ENCODE assay signal across 26 cellular contexts in the genomic region with DNA sequence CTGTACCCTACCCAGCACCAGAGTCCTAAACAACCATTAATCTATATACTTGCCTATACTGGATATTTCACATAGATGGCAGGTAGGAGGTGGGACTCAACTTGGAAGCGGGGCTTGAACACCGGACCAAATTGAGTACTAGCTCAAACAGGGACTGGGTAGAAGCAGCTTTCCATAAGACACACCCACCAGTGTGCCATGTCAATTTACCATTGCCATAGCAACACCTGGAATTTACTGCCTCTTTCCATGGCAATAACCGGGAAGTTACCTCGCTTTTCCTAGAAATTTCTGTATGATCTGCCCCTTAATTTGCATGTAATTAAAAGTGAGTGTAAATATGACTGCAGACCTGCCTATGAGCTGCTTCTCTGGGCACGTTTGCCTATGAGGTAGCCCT. TPM values are rescaled to one million over a fixed set of nuclear protein-coding genes. Genes with fewer than 3 reads are reported as not detected.
"Had no signal": no experiment of that assay in that cellular context is flagged by ENCODE, and none has a peak within 500 bp of the region (broad histone marks: within the 10 kb centered on the region; RNA-seq: fewer than 3 reads in every experiment).

No MANE protein-coding gene starts in this region.

- H3K9me3 Mint-ChIP-seq: natural killer cell treated with Interleukin-12 subunit alpha and Interleukin-12 subunit beta and Interleukin-15 and Interleukin-18, amount 100 ng/mL, for 72 hours; stimulated activated memory B cell treated with anti-CD40 and anti-IgM and Interleukin-4, amounts not matched to agents 10 μg/mL and 1 μg/mL and 100 μg/mL, for 72 hours; stimulated activated naive CD8-positive, alpha-beta T cell treated with anti-CD3 and anti-CD28 coated beads, Interleukin-15, amount 100 ng/mL, for 72 hours; type B pancreatic cell had no signal

- H3K27ac Mint-ChIP-seq: naive thymus-derived CD4-positive, alpha-beta T cell; natural killer cell treated with Interleukin-12 subunit alpha and Interleukin-12 subunit beta and Interleukin-15 and Interleukin-18, amount 100 ng/mL, for 72 hours; progenitor cell of endocrine pancreas; stimulated activated memory B cell treated with anti-CD40 and anti-IgM and Interleukin-4, amounts not matched to agents 10 μg/mL and 1 μg/mL and 100 μg/mL, for 72 hours; stimulated activated naive CD8-positive, alpha-beta T cell treated with anti-CD3 and anti-CD28 coated beads, Interleukin-15, amount 100 ng/mL, for 72 hours; type B pancreatic cell had no signal

- H3K36me3 Mint-ChIP-seq: naive thymus-derived CD4-positive, alpha-beta T cell; natural killer cell treated with Interleukin-12 subunit alpha and Interleukin-12 subunit beta and Interleukin-15 and Interleukin-18, amount 100 ng/mL, for 72 hours; stimulated activated memory B cell treated with anti-CD40 and anti-IgM and Interleukin-4, amounts not matched to agents 10 μg/mL and 1 μg/mL and 100 μg/mL, for 72 hours; type B pancreatic cell had no signal

- H3K4me1 ChIP-seq: left ventricle myocardium inferior, right atrium auricular region, right lobe of liver, tibial nerve, uterus had no signal

- H3K4me1 Mint-ChIP-seq: naive thymus-derived CD4-positive, alpha-beta T cell; stimulated activated memory B cell treated with anti-CD40 and anti-IgM and Interleukin-4, amounts not matched to agents 10 μg/mL and 1 μg/mL and 100 μg/mL, for 72 hours; stimulated activated naive CD8-positive, alpha-beta T cell treated with anti-CD3 and anti-CD28 coated beads, Interleukin-15, amount 100 ng/mL, for 72 hours had no signal

- H3K4me2 ChIP-seq: smooth muscle cell had no signal

- H3K4me3 ChIP-seq: left ventricle myocardium inferior, lung, mucosa of descending colon, ovary, right atrium auricular region, right lobe of liver, smooth muscle cell, tibial nerve, uterus had no signal

- H3K36me3 ChIP-seq: left ventricle myocardium inferior, ovary, right atrium auricular region, right lobe of liver, tibial nerve, uterus had no signal

- H3K4me3 Mint-ChIP-seq: naive thymus-derived CD4-positive, alpha-beta T cell; natural killer cell treated with Interleukin-12 subunit alpha and Interleukin-12 subunit beta and Interleukin-15 and Interleukin-18, amount 100 ng/mL, for 72 hours; stimulated activated memory B cell treated with anti-CD40 and anti-IgM and Interleukin-4, amounts not matched to agents 10 μg/mL and 1 μg/mL and 100 μg/mL, for 72 hours; stimulated activated naive CD8-positive, alpha-beta T cell treated with anti-CD3 and anti-CD28 coated beads, Interleukin-15, amount 100 ng/mL, for 72 hours; type B pancreatic cell had no signal

- DNase-seq: hippocampal formation; kidney; left ventricle myocardium inferior; midbrain; mucosa of descending colon; naive thymus-derived CD4-positive, alpha-beta T cell; ovary; right lobe of liver; stimulated activated CD4-positive, alpha-beta T cell treated with anti-CD3 and anti-CD28 coated beads, Interleukin-1b, Interleukin-23, amount 100 ng/mL, for 48 hours; stimulated activated CD4-positive, alpha-beta T cell treated with anti-CD3 and anti-CD28 coated beads, Interleukin-2, amount 100 ng/mL, for 48 hours; stimulated activated CD4-positive, alpha-beta T cell treated with anti-CD3 and anti-CD28 coated beads, Interleukin-4, amount 100 ng/mL, for 4 hours; stimulated activated CD8-positive, alpha-beta memory T cell treated with anti-CD3 and anti-CD28 coated beads, Interleukin-4, amount 100 ng/mL, for 48 hours; stimulated activated naive CD4-positive, alpha-beta T cell treated with Interleukin-2 at 50 U/mL for 16 hours; stimulated activated naive CD8-positive, alpha-beta T cell treated with anti-CD3 and anti-CD28 coated beads, Interleukin-15, amount 100 ng/mL, for 72 hours; substantia nigra; uterus had no signal

- H3K27me3 ChIP-seq: ovary, right atrium auricular region, right lobe of liver, tibial nerve, uterus had no signal

- H3K27me3 Mint-ChIP-seq: natural killer cell treated with Interleukin-12 subunit alpha and Interleukin-12 subunit beta and Interleukin-15 and Interleukin-18, amount 100 ng/mL, for 72 hours; progenitor cell of endocrine pancreas; stimulated activated memory B cell treated with anti-CD40 and anti-IgM and Interleukin-4, amounts not matched to agents 10 μg/mL and 1 μg/mL and 100 μg/mL, for 72 hours; type B pancreatic cell had no signal

- ATAC-seq: mucosa of descending colon; naive thymus-derived CD4-positive, alpha-beta T cell; natural killer cell treated with Interleukin-12 subunit alpha and Interleukin-12 subunit beta and Interleukin-15 and Interleukin-18, amount 100 ng/mL, for 72 hours; right lobe of liver; stimulated activated memory B cell treated with anti-CD40 and anti-IgM and Interleukin-4, amounts not matched to agents 10 μg/mL and 1 μg/mL and 100 μg/mL, for 72 hours; stimulated activated naive CD8-positive, alpha-beta T cell treated with anti-CD3 and anti-CD28 coated beads, Interleukin-15, amount 100 ng/mL, for 72 hours had no signal

- H3K9me3 ChIP-seq: left ventricle myocardium inferior, mucosa of descending colon, ovary, right atrium auricular region, right lobe of liver, tibial nerve, uterus had no signal

- H3K27ac ChIP-seq: left ventricle myocardium inferior, ovary, right atrium auricular region, right lobe of liver, tibial nerve, uterus had no signal

- FAIRE-seq: kidney had no signal

RNA-seq across cellular contexts. Expression of a gene that starts 41.8 kb away (rescaled TPM):
- total RNA-seq: myocyte, pulmonary artery endothelial cell, smooth muscle cell had no signal
- polyA plus RNA-seq: smooth muscle cell had no signal
